In the genomic region with DNA sequence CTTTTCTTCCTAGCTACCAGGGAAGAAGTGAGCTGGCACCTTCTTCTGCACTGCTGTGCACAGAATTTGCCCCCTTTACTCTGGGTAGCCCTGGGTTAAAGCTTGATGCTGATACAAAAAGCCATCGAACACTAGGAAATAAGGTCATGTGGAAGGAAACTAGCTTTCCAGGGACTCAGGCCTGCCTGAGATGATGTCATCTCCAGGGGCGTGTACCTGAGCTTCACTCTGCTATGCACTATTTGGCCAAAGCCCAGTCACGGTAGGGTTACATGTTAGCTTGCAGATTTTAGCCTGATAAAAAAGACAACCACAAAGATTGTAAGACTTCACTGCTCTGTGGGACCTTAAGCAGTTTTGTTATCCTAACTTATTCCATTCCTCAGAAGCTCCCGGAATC, we compare ENCODE assay signal across 15 cellular contexts. TPM values are rescaled to one million over a fixed set of nuclear protein-coding genes. Genes with fewer than 3 reads are reported as not detected.
DNase-seq lines count a peak whose midpoint lies in the region; ATAC-seq and TF ChIP-seq lines count a peak whose summit lies in the region.
"Had no signal": no experiment of that assay in that cellular context is flagged by ENCODE, and none has a peak within 500 bp of the region (broad histone marks: within the 10 kb centered on the region; RNA-seq: fewer than 3 reads in every experiment).

No MANE protein-coding gene starts in this region.

- peaks cover 90% of the 10 kb centered on the region for H3K4me1 Mint-ChIP-seq in activated naive CD4-positive, alpha-beta T cell treated with anti-CD3 and anti-CD28 coated beads for 36 hours (ENCODE audit: low read depth)
- no peaks in the 10 kb centered on the region for H3K4me1 Mint-ChIP-seq in glutamatergic neuron (ENCODE audit: low read depth, unreplicated experiment)

- H3K36me3 ChIP-seq in RWPE2 (ENCODE audit: low read depth) (no peaks in the 10 kb centered on the region), transverse colon (no peaks in the 10 kb centered on the region)
- H3K36me3 ChIP-seq: neutrophil had no signal

- no peaks in the 10 kb centered on the region for H3K36me3 Mint-ChIP-seq in activated naive CD4-positive, alpha-beta T cell treated with anti-CD3 and anti-CD28 coated beads for 36 hours (ENCODE audit: low read depth)
- no peaks in the 10 kb centered on the region for H3K36me3 Mint-ChIP-seq in glutamatergic neuron (ENCODE audit: unreplicated experiment)

- H3K4me3 ChIP-seq in RWPE2 (ENCODE audit: severe bottlenecking) (no peak overlapping the region), transverse colon (no peak overlapping the region)

- H3K9me3 ChIP-seq in RWPE2 (ENCODE audit: severe bottlenecking) (no peaks in the 10 kb centered on the region), transverse colon (no peaks in the 10 kb centered on the region)
- H3K9me3 ChIP-seq: neutrophil had no signal

- H3K9me3 Mint-ChIP-seq in activated naive CD4-positive, alpha-beta T cell treated with anti-CD3 and anti-CD28 coated beads for 36 hours, result no peaks in the 10 kb centered on the region
- H3K9me3 Mint-ChIP-seq in glutamatergic neuron (ENCODE audit: unreplicated experiment), result no peaks in the 10 kb centered on the region
- H3K9me3 Mint-ChIP-seq: dendritic cell treated with granulocyte-macrophage colony-stimulating factor and Interleukin-4, amounts not matched to agents 40 ng/mL and 50 ng/mL, for 4 days had no signal

- in situ Hi-C loops in transverse colon (cut with MboI; ENCODE audit: low pct_ligation_motif_present in 1 of 4, low pct_unique_long_range_greater_than_20kb in 1 of 4, low sequenced_read_pairs in 3 of 4), result no loop called here

- CTCF ChIA-PET in activated naive CD4-positive, alpha-beta T cell treated with anti-CD3 and anti-CD28 coated beads for 36 hours (lab: Charles Lee), result interaction anchor here (0.6 to 3.7 kb wide), 7 partner anchors 10 to 176 kb away, joined by 4 to 17 read pairs (median 7); a partner anchor contains a TSS

- 34 to 80% methylated on average over 1 to 4 of the region's 4 CpGs for WGBS in transverse colon (ENCODE audit: low coverage in 1 of 2), 2 donors

- intact Hi-C loops in activated naive CD4-positive, alpha-beta T cell treated with anti-CD3 and anti-CD28 coated beads for 36 hours (cut with micrococcal nuclease), result loop anchor here (1.0 kb wide), 1 partner anchor 10 kb away; no protein-coding TSS in a partner anchor
- intact Hi-C loops in transverse colon (cut with DNase I; ENCODE audit: low total_unique reads), result no loop called here

- H3K4me3 Mint-ChIP-seq in activated naive CD4-positive, alpha-beta T cell treated with anti-CD3 and anti-CD28 coated beads for 36 hours, result no peak overlapping the region
- H3K4me3 Mint-ChIP-seq in glutamatergic neuron (ENCODE audit: unreplicated experiment), result no peak overlapping the region
- H3K4me3 Mint-ChIP-seq: dendritic cell treated with granulocyte-macrophage colony-stimulating factor and Interleukin-4, amounts not matched to agents 40 ng/mL and 50 ng/mL, for 4 days had no signal

- TF ChIP-seq POLR2A in transverse colon (IDR thresholded peaks at IDR 0.05), result no peak

- H3K27me3 Mint-ChIP-seq in activated naive CD4-positive, alpha-beta T cell treated with anti-CD3 and anti-CD28 coated beads for 36 hours (ENCODE audit: low read depth), result no peaks in the 10 kb centered on the region
- H3K27me3 Mint-ChIP-seq in glutamatergic neuron (ENCODE audit: unreplicated experiment), result peaks cover 2% of the 10 kb centered on the region

- H3K4me1 ChIP-seq in RWPE2 (ENCODE audit: insufficient read depth, poor library complexity, severe bottlenecking), result peaks cover 20% of the 10 kb centered on the region
- peaks cover 13 to 61% (median 38%) of the 10 kb centered on the region in 4 donors for H3K4me1 ChIP-seq in transverse colon

- H3K27ac Mint-ChIP-seq in activated naive CD4-positive, alpha-beta T cell treated with anti-CD3 and anti-CD28 coated beads for 36 hours, result peak overlapping the region; percentile 48
- H3K27ac Mint-ChIP-seq in glutamatergic neuron (ENCODE audit: unreplicated experiment), result no peak overlapping the region
- H3K27ac Mint-ChIP-seq: dendritic cell treated with granulocyte-macrophage colony-stimulating factor and Interleukin-4, amounts not matched to agents 40 ng/mL and 50 ng/mL, for 4 days had no signal

- no peak for TF ChIP-seq EP300 in transverse colon (IDR thresholded peaks at IDR 0.05; ENCODE audit: low read depth)

- TF ChIP-seq CTCF in RWPE2 (IDR thresholded peaks at IDR 0.05; ENCODE audit: poor library complexity, severe bottlenecking), result no peak
- no peak for TF ChIP-seq CTCF in transverse colon (IDR thresholded peaks at IDR 0.05)
- no peak for TF ChIP-seq CTCF in glutamatergic neuron (IDR thresholded peaks at IDR 0.05; ENCODE audit: partially characterized antibody, unreplicated experiment)

- no peaks in the 10 kb centered on the region for H3K27me3 ChIP-seq in RWPE2 (ENCODE audit: insufficient read depth, poor library complexity, severe bottlenecking)
- H3K27me3 ChIP-seq in transverse colon, result no peaks in the 10 kb centered on the region
- H3K27me3 ChIP-seq: neutrophil had no signal

- peak; percentile 64 for ATAC-seq in RWPE2 (ENCODE audit: low read depth)
- ATAC-seq: left ventricle myocardium superior had no signal

- H3K27ac ChIP-seq in RWPE2 (ENCODE audit: poor library complexity, severe bottlenecking) (no peak overlapping the region), transverse colon (peak overlapping the region in 3 of 4 donors; percentile 5 to 84 (median 41))
- H3K27ac ChIP-seq: neutrophil had no signal

- DNase-seq in activated naive CD4-positive, alpha-beta T cell treated with anti-CD3 and anti-CD28 coated beads for 36 hours, result peak; percentile 63
- no peak for DNase-seq in activated naive CD4-positive, alpha-beta T cell (lab: John Stamatoyannopoulos, UW)
- DNase-seq in RWPE2 (ENCODE audit: low spot score) (no peak), iPS-NIHi7 (ENCODE audit: extremely low spot score) (peak; percentile 53), transverse colon (peak; percentile 69), SKM-1 (lab: John Stamatoyannopoulos, UW; ENCODE audit: unreplicated experiment) (no peak), glutamatergic neuron (no peak)
- DNase-seq in activated CD8-positive, alpha-beta memory T cell treated with anti-CD3 and anti-CD28 coated beads, Interleukin-2, amount 50 U/mL, for 4 hours, result no peak
- DNase-seq: EL; left ventricle myocardium superior; NCI-H1436 treated with DMSO at 0.1 percent for 48 hours; stimulated activated CD4-positive, alpha-beta T cell treated with anti-CD3 and anti-CD28 coated beads, Interleukin-12 subunit alpha, Interleukin-12 subunit beta, amount 100 ng/mL, for 4 hours had no signal

RNA-seq across cellular contexts. Expression of a gene that starts 20.4 kb away (rescaled TPM):
- total RNA-seq in activated naive CD4-positive, alpha-beta T cell treated with anti-CD3 and anti-CD28 coated beads for 36 hours, result 1 to 10 TPM; 1.1 to 1.3 TPM
- under 1 TPM in 2 of 4 donors, not detected in 2; 0.14 to 0.64 TPM for total RNA-seq in transverse colon
- total RNA-seq in glutamatergic neuron (ENCODE audit: unreplicated experiment), result not detected
- total RNA-seq: H1, left ventricle myocardium superior had no signal

Comparison
In these comparisons a context has a peak if more than half of its experiments do, and no peak if none do; other contexts are left out.
1. DNase-seq: peak in activated naive CD4-positive, alpha-beta T cell treated with anti-CD3 and anti-CD28 coated beads for 36 hours (single experiment), iPS-NIHi7 (single experiment) and transverse colon (single experiment); none in activated naive CD4-positive, alpha-beta T cell (0 of 4), RWPE2 (single experiment), SKM-1 (single experiment), glutamatergic neuron (single experiment) and activated CD8-positive, alpha-beta memory T cell treated with anti-CD3 and anti-CD28 coated beads, Interleukin-2, amount 50 U/mL, for 4 hours (single experiment).